In genomic region chr16:47753620-47754019, GRCh38 we compare ENCODE assay signal across 23 cellular contexts.
"Had no signal": no experiment of that assay in that cellular context is flagged by ENCODE, and none has a peak within 500 bp of the region (broad histone marks: within the 10 kb centered on the region; RNA-seq: fewer than 3 reads in every experiment).

No MANE protein-coding gene starts in this region.

- H3K27me3 ChIP-seq: colonic mucosa, foreskin keratinocyte, gastroesophageal sphincter, heart left ventricle, hepatocyte, spleen, testis, tibial artery had no signal

- H3K36me3 ChIP-seq: colonic mucosa, gastroesophageal sphincter, heart left ventricle, spleen, tibial artery had no signal

- DNase-seq: colonic mucosa; effector CD8-positive, alpha-beta T cell; endodermal cell; foreskin keratinocyte; heart left ventricle; kidney; mesenchymal stem cell; mucosa of descending colon; naive B cell; nucleus accumbens; posterior cingulate gyrus; psoas muscle; right cardiac atrium; spleen; stimulated activated CD4-positive, alpha-beta T cell treated with anti-CD3 and anti-CD28 coated beads, Interleukin-4, amount 100 ng/mL, for 4 hours; stimulated activated naive CD8-positive, alpha-beta T cell treated with anti-CD3 and anti-CD28 coated beads, Interleukin-15, Interleukin-2, amounts not matched to agents 100 U/mL and 50 U/mL, for 24 hours; substantia nigra; testis; tibial artery had no signal

- H3K4me1 ChIP-seq: colonic mucosa, foreskin keratinocyte, gastroesophageal sphincter, heart left ventricle, psoas muscle, spleen, testis, tibial artery had no signal

- H3K9me3 ChIP-seq: colonic mucosa, gastroesophageal sphincter, mucosa of descending colon, psoas muscle, testis, tibial artery had no signal

- H3K4me3 ChIP-seq: colonic mucosa, gastroesophageal sphincter, heart left ventricle, hepatocyte, mucosa of descending colon, psoas muscle, skin epidermis, spleen, testis, tibial artery had no signal

- H3K27ac ChIP-seq: colonic mucosa, epithelial cell of prostate, foreskin keratinocyte, gastroesophageal sphincter, heart left ventricle, hepatocyte, psoas muscle, skin epidermis, spleen, testis, tibial artery had no signal
